8 cellular contexts compared by ENCODE assay signal in the genomic region with DNA sequence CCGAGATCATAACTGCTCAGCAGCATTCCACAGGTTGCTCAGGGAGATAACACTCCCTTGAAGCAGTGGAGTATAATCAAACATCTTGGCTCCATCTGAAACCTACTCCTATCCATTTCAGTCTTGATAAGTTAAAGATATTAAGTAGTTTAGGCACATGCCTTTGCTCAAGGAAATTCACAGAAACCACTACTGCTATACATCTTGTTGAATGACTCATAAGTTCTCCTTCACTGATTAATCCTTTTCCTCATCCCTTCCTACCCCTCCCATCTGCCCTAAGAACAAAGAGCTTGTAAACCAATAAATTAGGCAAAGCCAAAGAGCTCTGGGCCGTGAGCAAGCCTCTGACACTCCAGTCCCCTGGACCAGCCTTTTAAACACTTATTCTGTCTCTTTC.
DNase-seq lines count a peak whose midpoint lies in the region; TF ChIP-seq lines count a peak whose summit lies in the region.
"Not testable (repeated sequence)": the region's sequence is repeated elsewhere in the genome, so short reads cannot be mapped to it uniquely, and the experiment has no call there.

No MANE protein-coding gene starts in this region.

- TF ChIP-seq CTCF in fibroblast of villous mesenchyme (IDR thresholded peaks at IDR 0.05; ENCODE audit: insufficient read depth, low read depth, low read length), result not testable (repeated sequence)

- not testable (repeated sequence) for H3K27me3 ChIP-seq in Karpas-422 (ENCODE audit: low read length); mesenchymal stem cell (ENCODE audit: control insufficient read depth in 1 of 2, insufficient read depth in 1 of 2, low read length in 2 of 2)

- not testable (repeated sequence) for H3K4me2 ChIP-seq in Karpas-422 (ENCODE audit: low read depth, low read length, poor library complexity, severe bottlenecking); mesenchymal stem cell (ENCODE audit: low read length, poor library complexity, severe bottlenecking)

- not testable (repeated sequence) for H4K8ac ChIP-seq in mesenchymal stem cell (ENCODE audit: low read length)

- not testable (repeated sequence) for H4K91ac ChIP-seq in mesenchymal stem cell (ENCODE audit: low read length)

- not testable (repeated sequence) for H3K9me2 ChIP-seq in Karpas-422 (replicated peaks; ENCODE audit: insufficient read depth, low read length)

- H3K4ac ChIP-seq in mesenchymal stem cell (ENCODE audit: low read depth in 1 of 2, low read length in 2 of 2), result not testable (repeated sequence)

- H2BK12ac ChIP-seq in mesenchymal stem cell (ENCODE audit: low read length in 2 of 2), result not testable (repeated sequence)

- 0 out of 2 replicates have a peak overlapping the region, but pooled peaks have one; percentile 4 for H2AFZ ChIP-seq in Karpas-422 (ENCODE audit: low read length)
- H2AFZ ChIP-seq in mesenchymal stem cell (ENCODE audit: low read depth, low read length), result not testable (repeated sequence)

- not testable (repeated sequence) for H2BK15ac ChIP-seq in mesenchymal stem cell (ENCODE audit: low read depth, poor library complexity, severe bottlenecking)

- H2BK5ac ChIP-seq in mesenchymal stem cell (ENCODE audit: low read depth, low read length, poor library complexity, severe bottlenecking), result not testable (repeated sequence)

- WGBS in mesenchymal stem cell, result 0% methylated on average over 1 of the region's 2 CpGs

- not testable (repeated sequence) for H3K18ac ChIP-seq in mesenchymal stem cell (ENCODE audit: low read depth in 1 of 2, low read length in 2 of 2)

- not testable (repeated sequence) for H3K4me3 ChIP-seq in Karpas-422 (ENCODE audit: low read length); fibroblast of villous mesenchyme (ENCODE audit: low read depth, low read length); mesenchymal stem cell (ENCODE audit: insufficient read depth in 1 of 2, low read depth in 1 of 2, low read length in 2 of 2)

- not testable (repeated sequence) for H3K79me2 ChIP-seq in Karpas-422 (ENCODE audit: low read length)

- 0 out of 2 replicates have a peak overlapping the region, but pooled peaks have one; percentile 10 for H3K27ac ChIP-seq in Karpas-422 (ENCODE audit: low read length)
- peak overlapping the region; percentile 19 for H3K27ac ChIP-seq in epithelial cell of prostate
- not testable (repeated sequence) for H3K27ac ChIP-seq in mesenchymal stem cell (ENCODE audit: low read length, poor library complexity, severe bottlenecking)

- not testable (repeated sequence) for H3K23ac ChIP-seq in mesenchymal stem cell (ENCODE audit: low read length in 2 of 2)

- H3K4me1 ChIP-seq in Karpas-422 (ENCODE audit: low read length), result peaks cover 29% of the 10 kb centered on the region
- not testable (repeated sequence) for H3K4me1 ChIP-seq in mesenchymal stem cell (ENCODE audit: control insufficient read depth, insufficient read depth, low read depth, low read length)

- H3K36me3 ChIP-seq in Karpas-422 (ENCODE audit: insufficient read depth, low read length); mesenchymal stem cell (ENCODE audit: control insufficient read depth in 1 of 2, insufficient read depth in 2 of 2, low read depth in 1 of 2, low read length in 2 of 2): not testable (repeated sequence)

- peaks cover 31% of the 10 kb centered on the region for H3K9me3 ChIP-seq in Karpas-422 (ENCODE audit: low read length)
- peaks cover 34% of the 10 kb centered on the region for H3K9me3 ChIP-seq in mesenchymal stem cell (ENCODE audit: control insufficient read depth, low read length)

- not testable (repeated sequence) for H3K9ac ChIP-seq in Karpas-422 (ENCODE audit: low read length); mesenchymal stem cell (ENCODE audit: low read length)

- H4K20me1 ChIP-seq in Karpas-422 (ENCODE audit: insufficient read depth, low read depth, low read length), result not testable (repeated sequence)

- in situ Hi-C loops in Caki2 (cut with HindIII; ENCODE audit: low pct_unique_long_range_greater_than_20kb, low sequenced_read_pairs), result not testable (repeated sequence)

- H3K79me1 ChIP-seq in mesenchymal stem cell (replicated peaks; ENCODE audit: low read length, poor library complexity, severe bottlenecking), result not testable (repeated sequence)

- H2AK5ac ChIP-seq in mesenchymal stem cell (ENCODE audit: low read length, severe bottlenecking), result not testable (repeated sequence)

- H3K14ac ChIP-seq in mesenchymal stem cell (ENCODE audit: low read length in 2 of 2), result not testable (repeated sequence)

- not testable (repeated sequence) for H2BK120ac ChIP-seq in mesenchymal stem cell (ENCODE audit: low read depth, low read length)

- DNase-seq in A172 (ENCODE audit: low spot score) (peak; percentile 21), Caki2 (ENCODE audit: low read depth) (peak; percentile 36), HCEC 1CT (peak; percentile 59), amniotic epithelial cell (ENCODE audit: low read depth) (peak; percentile 94), epithelial cell of prostate (ENCODE audit: low read depth, low spot score) (peak; percentile 20), fibroblast of villous mesenchyme (ENCODE audit: low read depth) (peak; percentile 65), mesenchymal stem cell (peak; percentile 53)
- not testable (repeated sequence) for DNase-seq in Karpas-422
